ENCODE assay signal across 8 cellular contexts in the genomic region with DNA sequence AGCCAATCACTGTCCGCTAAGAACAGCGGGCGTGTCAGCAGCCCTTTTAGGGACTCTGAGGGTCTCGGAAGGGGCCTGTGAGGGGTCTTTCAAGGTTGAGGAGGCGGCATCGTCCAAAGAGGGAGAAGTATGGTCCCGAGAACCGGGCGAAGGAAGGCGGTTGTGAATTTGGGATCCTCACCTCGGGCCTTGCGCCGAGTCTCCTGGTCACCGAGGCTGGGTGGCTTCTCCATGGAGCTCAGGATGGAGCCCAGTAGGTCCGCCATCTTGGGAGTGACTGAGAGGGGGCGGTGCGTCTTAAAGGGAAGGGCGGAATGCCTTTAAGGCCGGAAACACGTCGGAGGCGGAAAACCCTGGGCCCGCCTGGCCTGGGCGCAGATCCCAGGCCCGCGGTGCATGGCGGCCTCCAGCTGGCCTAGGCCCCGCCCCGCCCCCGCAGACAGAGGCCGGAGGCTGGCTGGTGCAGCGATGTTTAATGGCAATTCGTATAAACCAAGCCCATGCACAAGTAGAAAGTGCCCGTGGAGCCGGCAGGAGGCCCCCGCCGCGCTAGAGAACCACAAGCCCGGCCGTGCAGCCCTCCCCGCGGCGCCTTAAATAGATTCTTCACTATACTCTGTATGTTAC. TPM values are rescaled to one million over a fixed set of nuclear protein-coding genes. Genes with fewer than 3 reads are reported as not detected.
A peak's percentile ranks its signal among the peaks of the same experiment; 100 is the strongest.
DNase-seq lines count a peak whose midpoint lies in the region; TF ChIP-seq lines count a peak whose summit lies in the region.

Gene SPAG7 (minus strand): TSS at position 279 of the 627 bp plus-strand sequence. CDS start 13 bp downstream, at position 266.

- H3K9me3 ChIP-seq in SK-N-MC (ENCODE audit: low read depth, low read length) (no peaks in the 10 kb centered on the region), suprapubic skin (no peaks in the 10 kb centered on the region)

- H3K4me3 Mint-ChIP-seq in HFFc6, result no peak within 1 kb of the TSS
- no peak within 1 kb of the TSS for H3K4me3 Mint-ChIP-seq in activated naive CD4-positive, alpha-beta T cell treated with anti-CD3 and anti-CD28 coated beads, Interleukin-2, amount 10 ng/mL, durations not matched to agents 7 days and 5 days

- CTCF ChIA-PET in activated naive CD4-positive, alpha-beta T cell treated with anti-CD3 and anti-CD28 coated beads, Interleukin-2, amount 10 ng/mL, durations not matched to agents 7 days and 5 days (lab: Charles Lee), result interaction anchor here (0.6 to 2.8 kb wide), 12 partner anchors 12 to 94 kb away, joined by 3 to 21 read pairs (median 4); partner anchors contain the start of genes CHRNE, PFN1, RNF167 and SLC25A11

- H3K27me3 ChIP-seq in GM06990 (replicated peaks; ENCODE audit: control insufficient read depth, insufficient read depth, low read length) (no peaks in the 10 kb centered on the region), suprapubic skin (no peaks in the 10 kb centered on the region)

- H3K27ac ChIP-seq in SK-N-MC (peak within 1 kb of the TSS; percentile 98), suprapubic skin (peak within 1 kb of the TSS; percentile 90)

- TF ChIP-seq CTCF in GM06990 (IDR thresholded peaks at IDR 0.05; ENCODE audit: insufficient read depth, low read length, poor library complexity, severe bottlenecking) (no peak), HFFc6 (IDR thresholded peaks at IDR 0.05) (peak; percentile 43), suprapubic skin (IDR thresholded peaks at IDR 0.05) (no peak)

- peak within 1 kb of the TSS; percentile 89 for H3K9ac ChIP-seq in SK-N-MC (ENCODE audit: insufficient read length)

- H3K36me3 Mint-ChIP-seq in HFFc6 (ENCODE audit: low read depth), result peaks cover 28% of the 10 kb centered on the region
- H3K36me3 Mint-ChIP-seq in activated naive CD4-positive, alpha-beta T cell treated with anti-CD3 and anti-CD28 coated beads, Interleukin-2, amount 10 ng/mL, durations not matched to agents 7 days and 5 days, result peaks cover 28% of the 10 kb centered on the region

- H3K36me3 ChIP-seq in GM06990 (ENCODE audit: control insufficient read depth, insufficient read depth, low read length) (peaks cover 20% of the 10 kb centered on the region), SK-N-MC (ENCODE audit: insufficient read depth, low read length) (peaks cover 14% of the 10 kb centered on the region), suprapubic skin (peaks cover 27% of the 10 kb centered on the region)

- 3% methylated on average over 24 of the region's 43 CpGs for WGBS in suprapubic skin

- peaks cover 38% of the 10 kb centered on the region for H3K4me1 ChIP-seq in suprapubic skin

- H3K27me3 Mint-ChIP-seq in HFFc6 (ENCODE audit: insufficient read depth), result peaks cover 18% of the 10 kb centered on the region
- no peaks in the 10 kb centered on the region for H3K27me3 Mint-ChIP-seq in activated naive CD4-positive, alpha-beta T cell treated with anti-CD3 and anti-CD28 coated beads, Interleukin-2, amount 10 ng/mL, durations not matched to agents 7 days and 5 days

- DNase-seq in GM06990 (ENCODE audit: extremely low read depth, insufficient read length) (peak; percentile 98), HFFc6 (peak; percentile 92), NAMALWA (ENCODE audit: low spot score) (peak; percentile 87), SK-N-MC (ENCODE audit: low read depth, low spot score) (peak; percentile 66), germinal center (ENCODE audit: low spot score) (peak; percentile 97), occipital lobe (lab: John Stamatoyannopoulos, UW) (peak; percentile 95), suprapubic skin (ENCODE audit: low spot score in 2 of 2) (peak; percentile 96 to 98)
- peak; percentile 94 for DNase-seq in activated naive CD4-positive, alpha-beta T cell treated with anti-CD3 and anti-CD28 coated beads, Interleukin-2, amount 10 ng/mL, durations not matched to agents 7 days and 5 days

- no peak within 1 kb of the TSS for H3K27ac Mint-ChIP-seq in HFFc6
- H3K27ac Mint-ChIP-seq in activated naive CD4-positive, alpha-beta T cell treated with anti-CD3 and anti-CD28 coated beads, Interleukin-2, amount 10 ng/mL, durations not matched to agents 7 days and 5 days, result peak within 1 kb of the TSS; percentile 78

- no peak for TF ChIP-seq EP300 in suprapubic skin (IDR thresholded peaks at IDR 0.05)

- H3K4me3 ChIP-seq in GM06990 (replicated peaks; ENCODE audit: low read depth, low read length), result peak within 1 kb of the TSS; percentile 84
- peak within 1 kb of the TSS; percentile 98 for H3K4me3 ChIP-seq in SK-N-MC
- peak within 1 kb of the TSS; percentile 55 for H3K4me3 ChIP-seq in suprapubic skin

- peak in 1 of 2 donors; percentile 43 for TF ChIP-seq POLR2A in suprapubic skin (IDR thresholded peaks at IDR 0.05)

- peaks cover 15% of the 10 kb centered on the region for H3K4me1 Mint-ChIP-seq in HFFc6 (ENCODE audit: low read depth)
- H3K4me1 Mint-ChIP-seq in activated naive CD4-positive, alpha-beta T cell treated with anti-CD3 and anti-CD28 coated beads, Interleukin-2, amount 10 ng/mL, durations not matched to agents 7 days and 5 days, result peaks cover 24% of the 10 kb centered on the region

- peaks cover 4% of the 10 kb centered on the region; the same call in 1 of the 2 replicates for H3K9me3 Mint-ChIP-seq in HFFc6
- no peaks in the 10 kb centered on the region for H3K9me3 Mint-ChIP-seq in activated naive CD4-positive, alpha-beta T cell treated with anti-CD3 and anti-CD28 coated beads, Interleukin-2, amount 10 ng/mL, durations not matched to agents 7 days and 5 days

RNA-seq across cellular contexts. Expression of gene SPAG7, which starts in this region (rescaled TPM):
- 10 to 100 TPM; 59.4 to 76.9 (median 65.6) TPM for total RNA-seq in HFFc6 (2021; fragmentation: NEBNext Ultra II Directional; extraction: Animal tissue kit (Norgen Biotek cat#: 25700))
- total RNA-seq in occipital lobe (21.1 TPM), suprapubic skin (10 to 100 TPM; 30.5 to 52.7 (median 47.1) TPM)

Comparison
In these comparisons a context has a peak if more than half of its experiments do, and no peak if none do; other contexts are left out.
1. Peak in every context shown above with its lines: DNase-seq, H3K4me3 ChIP-seq and H3K27ac ChIP-seq.